Comparison of ENCODE assay signal across 1 cellular context in the genomic region with DNA sequence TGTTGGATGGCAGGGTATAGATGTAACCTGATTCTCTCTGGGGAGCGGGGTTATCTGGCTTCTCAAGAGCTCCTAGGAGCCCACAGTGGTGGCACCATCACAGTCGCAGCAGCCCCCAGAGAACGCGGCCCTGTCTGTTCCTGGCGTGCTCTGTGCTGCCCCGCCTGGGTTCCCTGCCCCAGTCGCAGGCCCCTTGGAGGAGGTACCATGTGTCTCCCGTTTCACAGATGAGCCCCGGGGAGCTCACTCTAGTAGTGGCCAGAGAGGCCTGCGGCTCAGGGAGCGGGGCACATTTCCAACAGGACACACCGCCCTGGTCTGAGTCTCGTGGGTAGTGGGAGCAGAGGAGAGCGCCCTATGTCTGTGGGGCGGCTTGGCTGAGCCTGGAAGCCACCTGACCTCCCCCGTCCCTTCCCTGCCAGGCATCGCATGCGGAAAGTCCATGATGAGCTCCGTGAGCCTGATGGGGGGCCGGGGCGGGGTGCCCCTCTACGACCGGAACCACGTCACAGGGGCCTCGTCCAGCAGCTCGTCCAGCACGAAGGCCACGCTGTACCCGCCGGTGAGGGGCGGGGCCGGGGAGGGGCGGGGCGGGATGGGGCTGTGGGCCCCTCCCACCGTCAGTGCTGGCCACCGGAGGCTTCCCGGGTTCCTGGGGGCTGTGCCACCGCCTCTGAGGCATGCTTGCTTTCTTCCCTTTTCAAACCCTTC.
TF ChIP-seq lines count a peak whose summit lies in the region.

No MANE protein-coding gene starts in this region.

TF ChIP-seq in H1, 55 proteins besides CTCF, POLR2A, EP300 and RAD21:
- TF ChIP-seq ASH2L (IDR thresholded peaks at IDR 0.05; ENCODE audit: low read length), result peak; percentile 9
- no peak for TF ChIP-seq TAF7 (optimal IDR thresholded peaks at IDR 0.05; ENCODE audit: borderline replicate concordance, low read depth, low read length)
- TF ChIP-seq, protein P1, sequence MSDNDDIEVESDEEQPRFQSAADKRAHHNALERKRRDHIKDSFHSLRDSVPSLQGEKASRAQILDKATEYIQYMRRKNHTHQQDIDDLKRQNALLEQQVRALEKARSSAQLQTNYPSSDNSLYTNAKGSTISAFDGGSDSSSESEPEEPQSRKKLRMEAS (IDR thresholded peaks at IDR 0.05), result peak; percentile 37; the same call in 1 of the 2 replicates
- TF ChIP-seq SUZ12 (IDR thresholded peaks at IDR 0.05; ENCODE audit: low read length), result no peak
- no peak for TF ChIP-seq SRF (IDR thresholded peaks at IDR 0.05; ENCODE audit: low read depth, low read length)
- TF ChIP-seq SAP30 (IDR thresholded peaks at IDR 0.05; ENCODE audit: insufficient read depth, insufficient replicate concordance, low read length), result no peak
- no peak for TF ChIP-seq GTF2F1 (IDR thresholded peaks at IDR 0.05; ENCODE audit: borderline replicate concordance, low read depth, low read length)
